ENCODE assay signal across 1 cellular context in genomic region chr17:42759982-42760651, GRCh38.
TF ChIP-seq lines count a peak whose summit lies in the region.

No MANE protein-coding gene starts in this region.

TF ChIP-seq in IMR-90, 13 proteins besides CTCF, POLR2A, EP300 and RAD21:
- TF ChIP-seq ELK1 (IDR thresholded peaks at IDR 0.05; ENCODE audit: borderline replicate concordance, low read depth, low read length) = no peak
- TF ChIP-seq SMC3 (IDR thresholded peaks at IDR 0.05; ENCODE audit: low read depth, low read length) = no peak
- TF ChIP-seq CHD1 (IDR thresholded peaks at IDR 0.05; ENCODE audit: low read depth, low read length) = no peak
TF ChIP-seq in IMR-90: peak in this region for 0.
